ENCODE assay signal across 12 cellular contexts in genomic region chr19:39968789-39969188, GRCh38. TPM values are rescaled to one million over a fixed set of nuclear protein-coding genes. Genes with fewer than 3 reads are reported as not detected.
A peak's percentile ranks its signal among the peaks of the same experiment; 100 is the strongest.
DNase-seq lines count a peak whose midpoint lies in the region; ATAC-seq and TF ChIP-seq lines count a peak whose summit lies in the region.
"Had no signal": no experiment of that assay in that cellular context is flagged by ENCODE, and none has a peak within 500 bp of the region (broad histone marks: within the 10 kb centered on the region; RNA-seq: fewer than 3 reads in every experiment).

No MANE protein-coding gene starts in this region.

- H3K4me1 ChIP-seq in breast epithelium (peaks cover 0 to 9% of the 10 kb centered on the region in 2 donors), mesenchymal stem cell (ENCODE audit: control insufficient read depth, insufficient read depth, low read depth, low read length) (peaks cover 10% of the 10 kb centered on the region), transverse colon (peaks cover 15 to 32% (median 21%) of the 10 kb centered on the region in 4 donors), lower lobe of right lung (peaks cover 21% of the 10 kb centered on the region), body of pancreas (peaks cover 20% of the 10 kb centered on the region)

- TF ChIP-seq CTCF in MCF 10A (IDR thresholded peaks at IDR 0.05; ENCODE audit: unreplicated experiment) (no peak), breast epithelium (IDR thresholded peaks at IDR 0.05) (no peak), transverse colon (IDR thresholded peaks at IDR 0.05) (no peak), lower lobe of right lung (IDR thresholded peaks at IDR 0.05) (no peak), body of pancreas (IDR thresholded peaks at IDR 0.05) (no peak)

- H3K27ac ChIP-seq in breast epithelium (no peak overlapping the region), mesenchymal stem cell (ENCODE audit: low read length, poor library complexity, severe bottlenecking) (no peak overlapping the region), transverse colon (peak overlapping the region in 3 of 4 donors; percentile 92 to 96 (median 94)), lower lobe of right lung (no peak overlapping the region), body of pancreas (no peak overlapping the region)

- H3K36me3 Mint-ChIP-seq in MCF 10A (ENCODE audit: insufficient read depth, unreplicated experiment), result peaks cover 45% of the 10 kb centered on the region

- no peak for TF ChIP-seq POLR2A in breast epithelium (IDR thresholded peaks at IDR 0.05)
- TF ChIP-seq POLR2A in transverse colon (IDR thresholded peaks at IDR 0.05), result no peak
- TF ChIP-seq POLR2A in body of pancreas (IDR thresholded peaks at IDR 0.05), result no peak

- no peak for DNase-seq in MCF 10A (ENCODE audit: unreplicated experiment)
- no peak for DNase-seq in breast epithelium (ENCODE audit: low spot score in 2 of 2)
- DNase-seq in activated T-cell treated with anti-CD3 and anti-CD28 coated beads, Interleukin-2, amount 50 U/mL, for 48 hours, result peak; percentile 19 to 21
- no peak for DNase-seq in mesenchymal stem cell
- DNase-seq in transverse colon, result no peak
- DNase-seq in lower lobe of right lung, result no peak
- DNase-seq in NCI-H1694 (lab: John Stamatoyannopoulos, UW), result no peak
- DNase-seq in body of pancreas, result no peak
- DNase-seq: H7; midbrain; NCI-H510A treated with DMSO at 0.1 percent for 48 hours; stimulated activated naive CD4-positive, alpha-beta T cell had no signal

- no peak overlapping the region for H2AK5ac ChIP-seq in mesenchymal stem cell (ENCODE audit: low read length, severe bottlenecking)

- ATAC-seq in lower lobe of right lung, result no peak
- ATAC-seq in body of pancreas, result no peak

- CTCF ChIA-PET in MCF 10A (lab: Yijun Ruan, JAX), result interaction anchor here (0.5 to 5.1 kb wide), 4 partner anchors 22 to 176 kb away, joined by 3 to 67 read pairs (median 4); partner anchors contain the start of gene FBL

- H3K23ac ChIP-seq in mesenchymal stem cell (ENCODE audit: low read length in 2 of 2), result no peak overlapping the region

- H2BK5ac ChIP-seq in mesenchymal stem cell (ENCODE audit: low read depth, low read length, poor library complexity, severe bottlenecking), result no peak overlapping the region

- H2AFZ ChIP-seq in mesenchymal stem cell (ENCODE audit: low read depth, low read length), result no peak overlapping the region

- H3K36me3 ChIP-seq in breast epithelium (no peaks in the 10 kb centered on the region), mesenchymal stem cell (ENCODE audit: control insufficient read depth in 1 of 2, insufficient read depth in 2 of 2, low read depth in 1 of 2, low read length in 2 of 2) (peaks cover 12 to 19% of the 10 kb centered on the region in 2 experiments), transverse colon (peaks cover 0 to 14% (median under 1%) of the 10 kb centered on the region in 4 donors), lower lobe of right lung (peaks cover 18% of the 10 kb centered on the region), body of pancreas (replicated peaks in 1 of 2; ENCODE audit: insufficient read depth in 1 of 2, low read depth in 2 of 2) (peaks cover 0 to 3% of the 10 kb centered on the region in 2 donors)

- H3K4me3 Mint-ChIP-seq in MCF 10A (ENCODE audit: unreplicated experiment), result peak overlapping the region; percentile 93

- peaks cover 19% of the 10 kb centered on the region for H3K4me1 Mint-ChIP-seq in MCF 10A (ENCODE audit: insufficient read depth, unreplicated experiment)

- intact Hi-C loops in MCF 10A (cut with micrococcal nuclease), result no loop called here
- intact Hi-C loops in breast epithelium (cut with DNase I; ENCODE audit: low total_unique reads), result no loop called here
- intact Hi-C loops in transverse colon (cut with DNase I; ENCODE audit: low total_unique reads), result loop anchor here (10.0 kb wide), 1 partner anchor 174 kb away; no protein-coding TSS in a partner anchor
- intact Hi-C loops in lower lobe of right lung (cut with DNase I), result no loop called here
- intact Hi-C loops in body of pancreas (cut with DNase I), result no loop called here

- no peak for TF ChIP-seq EP300 in transverse colon (IDR thresholded peaks at IDR 0.05; ENCODE audit: low read depth)

- no peaks in the 10 kb centered on the region for H3K9me3 Mint-ChIP-seq in MCF 10A (ENCODE audit: unreplicated experiment)

- peak overlapping the region; percentile 98 for H3K27ac Mint-ChIP-seq in MCF 10A (ENCODE audit: low read depth, unreplicated experiment)

- H2BK15ac ChIP-seq in mesenchymal stem cell (ENCODE audit: low read depth, poor library complexity, severe bottlenecking), result no peak overlapping the region

- in situ Hi-C loops in transverse colon (cut with MboI; ENCODE audit: low pct_ligation_motif_present in 1 of 4, low pct_unique_long_range_greater_than_20kb in 1 of 4, low sequenced_read_pairs in 3 of 4), result no loop called here

- POLR2A ChIA-PET in MCF 10A (lab: Yijun Ruan, JAX), result interaction anchor here (1.0 to 3.0 kb wide), 4 partner anchors 27 to 524 kb away, joined by 3 to 41 read pairs (median 24); partner anchors contain the start of genes FBL, SUPT5H and ZNF546

- H2BK120ac ChIP-seq in mesenchymal stem cell (ENCODE audit: low read depth, low read length), result no peak overlapping the region

- no peak overlapping the region for H3K14ac ChIP-seq in mesenchymal stem cell (ENCODE audit: low read length in 2 of 2)

- no TSS peak for BruUV-seq in MCF 10A (replicated peaks; lab: Mats Ljungman, UMichigan)

- H4K8ac ChIP-seq in mesenchymal stem cell (ENCODE audit: low read length), result peak overlapping the region; percentile 30

- no peak overlapping the region for H3K9ac ChIP-seq in mesenchymal stem cell (ENCODE audit: low read length)

- no peak overlapping the region for H3K4me2 ChIP-seq in mesenchymal stem cell (ENCODE audit: low read length, poor library complexity, severe bottlenecking)

- no peak overlapping the region for H3K4ac ChIP-seq in mesenchymal stem cell (ENCODE audit: low read depth in 1 of 2, low read length in 2 of 2)

- WGBS in mesenchymal stem cell, result 98% methylated on average over 14 of the region's 15 CpGs
- 98 to 100% methylated on average over 4 to 15 of the region's 15 CpGs for WGBS in transverse colon (ENCODE audit: low coverage in 1 of 2), 2 donors
- WGBS in body of pancreas, 2 donors, result 97 to 99% methylated on average over 11 to 15 of the region's 15 CpGs

- H3K79me1 ChIP-seq in mesenchymal stem cell (replicated peaks; ENCODE audit: low read length, poor library complexity, severe bottlenecking), result peaks cover 3% of the 10 kb centered on the region

- no peak overlapping the region for H3K18ac ChIP-seq in mesenchymal stem cell (ENCODE audit: low read depth in 1 of 2, low read length in 2 of 2)

- H3K9me3 ChIP-seq in breast epithelium (no peaks in the 10 kb centered on the region), mesenchymal stem cell (ENCODE audit: control insufficient read depth, low read length) (no peaks in the 10 kb centered on the region), transverse colon (no peaks in the 10 kb centered on the region), lower lobe of right lung (no peaks in the 10 kb centered on the region), body of pancreas (no peaks in the 10 kb centered on the region)

- no peak overlapping the region for H2BK12ac ChIP-seq in mesenchymal stem cell (ENCODE audit: low read length in 2 of 2)

- H3K27me3 Mint-ChIP-seq in MCF 10A (ENCODE audit: insufficient read depth, unreplicated experiment), result no peaks in the 10 kb centered on the region

- H3K4me3 ChIP-seq in breast epithelium (no peak overlapping the region), mesenchymal stem cell (ENCODE audit: insufficient read depth in 1 of 2, low read depth in 1 of 2, low read length in 2 of 2) (no peak overlapping the region), transverse colon (no peak overlapping the region), lower lobe of right lung (no peak overlapping the region), body of pancreas (no peak overlapping the region)

- H4K91ac ChIP-seq in mesenchymal stem cell (ENCODE audit: low read length), result no peak overlapping the region

- H3K27me3 ChIP-seq in breast epithelium, result no peaks in the 10 kb centered on the region
- no peaks in the 10 kb centered on the region for H3K27me3 ChIP-seq in mesenchymal stem cell (ENCODE audit: control insufficient read depth in 1 of 2, insufficient read depth in 1 of 2, low read length in 2 of 2)
- no peaks in the 10 kb centered on the region for H3K27me3 ChIP-seq in transverse colon
- no peaks in the 10 kb centered on the region for H3K27me3 ChIP-seq in lower lobe of right lung (ENCODE audit: low read depth)
- H3K27me3 ChIP-seq in body of pancreas, result no peaks in the 10 kb centered on the region

RNA-seq across cellular contexts. Expression of gene PSMC4, which starts 2.2 kb away (rescaled TPM):
- total RNA-seq in MCF 10A (2022) (105 and 108 TPM in 2 replicates), breast epithelium (10 to 100 TPM; 61.4 to 71.0 (median 70.8) TPM), transverse colon (10 to 100 TPM; 46.4 to 83.4 (median 77.5) TPM), lower lobe of right lung (57.3 TPM), body of pancreas (10 to 100 TPM; 14.2 to 43.8 TPM)
- 75.6 TPM for polyA plus RNA-seq in mesenchymal stem cell (2013, experiment 1 of 2)
- polyA plus RNA-seq in mesenchymal stem cell (2013, experiment 2 of 2), result 75.9 TPM

RNA-seq across cellular contexts. Expression of gene ZNF546, which starts 28.1 kb away (rescaled TPM):
- total RNA-seq in MCF 10A (2022), result 5.2 and 6.3 TPM in 2 replicates
- 1 to 10 TPM; 4.3 to 9.7 (median 8.8) TPM for total RNA-seq in breast epithelium
- 0.64 TPM for polyA plus RNA-seq in mesenchymal stem cell (2013, experiment 1 of 2)
- polyA plus RNA-seq in mesenchymal stem cell (2013, experiment 2 of 2), result 0.45 TPM
- 1 to 10 TPM in 3 of 4 donors, under 1 TPM in 1; 0.60 to 8.1 (median 2.4) TPM for total RNA-seq in transverse colon
- total RNA-seq in lower lobe of right lung, result 7.4 TPM
- total RNA-seq in body of pancreas, result 1 to 10 TPM in 1 of 2 donors, under 1 TPM in 1; 0.66 to 2.6 TPM

RNA-seq across cellular contexts. Expression of gene FCGBP, which starts 34.4 kb away (rescaled TPM):
- total RNA-seq in MCF 10A (2022), result 0.37 and 0.96 TPM in 2 replicates
- total RNA-seq in breast epithelium, result 10 to 100 TPM; 25.9 to 77.3 (median 28.2) TPM
- 0.03 TPM for polyA plus RNA-seq in mesenchymal stem cell (2013, experiment 1 of 2)
- 0.01 TPM for polyA plus RNA-seq in mesenchymal stem cell (2013, experiment 2 of 2)
- 1,000 to 10,000 TPM; 1,603 to 6,178 (median 2,329) TPM for total RNA-seq in transverse colon
- 95.3 TPM for total RNA-seq in lower lobe of right lung
- total RNA-seq in body of pancreas, result 10 to 100 TPM; 19.4 to 24.1 TPM

Comparison
In these comparisons a context has a peak if more than half of its experiments do, and no peak if none do; other contexts are left out.
1. DNase-seq: peak in activated T-cell treated with anti-CD3 and anti-CD28 coated beads, Interleukin-2, amount 50 U/mL, for 48 hours (2 of 2); none in MCF 10A (single experiment), breast epithelium (0 of 2), mesenchymal stem cell (single experiment), transverse colon (single experiment), lower lobe of right lung (single experiment), NCI-H1694 (single experiment) and body of pancreas (0 of 4).
2. H3K27ac ChIP-seq: peak in transverse colon (3 of 4); none in breast epithelium (0 of 2), mesenchymal stem cell (single experiment), lower lobe of right lung (single experiment) and body of pancreas (0 of 4).
3. RNA of gene FCGBP, which starts 34.4 kb away (total RNA-seq): 1,603 to 6,178 TPM in transverse colon; 95.3 TPM in lower lobe of right lung (single experiment), 25.9 to 77.3 TPM in breast epithelium, 19.4 to 24.1 TPM in body of pancreas and 0.37 to 0.96 TPM in MCF 10A; every median in the first group is over 10 times any median in the second.